16 cellular contexts compared by ENCODE assay signal in the genomic region with DNA sequence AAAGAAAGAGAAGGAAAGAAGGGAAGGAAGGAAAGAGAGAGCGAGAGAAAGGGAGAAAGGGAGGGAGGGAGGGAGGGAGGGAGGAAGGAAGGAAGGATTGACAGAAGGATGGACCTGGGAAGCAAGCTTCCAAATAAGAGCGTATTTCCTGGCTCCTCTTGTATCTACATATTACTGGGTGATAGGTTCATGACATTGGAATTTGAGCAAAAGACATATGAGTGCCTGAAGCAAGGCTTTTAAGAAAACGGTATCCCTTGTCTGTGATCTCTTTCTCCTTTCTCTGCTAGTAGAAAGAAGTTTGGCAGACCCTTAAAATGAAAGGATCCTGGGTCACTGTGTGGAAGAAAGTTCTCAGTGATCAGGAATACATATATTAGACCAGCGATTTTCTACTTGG.
DNase-seq lines count a peak whose midpoint lies in the region; TF ChIP-seq lines count a peak whose summit lies in the region.
"Had no signal": no experiment of that assay in that cellular context is flagged by ENCODE, and none has a peak within 500 bp of the region (broad histone marks: within the 10 kb centered on the region; RNA-seq: fewer than 3 reads in every experiment).

No MANE protein-coding gene starts in this region.

- no peak overlapping the region for H3K4me2 ChIP-seq in GM23248 (ENCODE audit: unreplicated experiment)

- 0 out of 2 replicates have a peak, but pooled peaks cover 2% of the 10 kb centered on the region for H3K9me2 ChIP-seq in GM23248 (ENCODE audit: insufficient read depth)

- no peak overlapping the region for H2AFZ ChIP-seq in GM23248

- 17 to 18% methylated on average over 2 to 4 of the region's 4 CpGs for WGBS in GM23248 (ENCODE audit: low coverage in 1 of 2, low lambda C conversion rate in 2 of 2, missing lambda C conversion rate in 2 of 2), 2 experiments
- WGBS in transverse colon (ENCODE audit: low coverage in 1 of 2), 2 donors = 70 to 78% methylated on average over 4 of the region's 4 CpGs

- TF ChIP-seq EP300 in transverse colon (IDR thresholded peaks at IDR 0.05; ENCODE audit: low read depth) = no peak

- no peaks in the 10 kb centered on the region for H3K36me3 ChIP-seq in GM23248 (ENCODE audit: low read depth)
- no peaks in the 10 kb centered on the region for H3K36me3 ChIP-seq in transverse colon
- H3K36me3 ChIP-seq: HAP-1 had no signal

- no peaks in the 10 kb centered on the region for H3K79me2 ChIP-seq in GM23248 (ENCODE audit: insufficient read depth)

- H3K4me1 ChIP-seq in GM23248 (ENCODE audit: insufficient read depth) = no peaks in the 10 kb centered on the region
- no peaks in the 10 kb centered on the region for H3K4me1 ChIP-seq in transverse colon
- H3K4me1 ChIP-seq: HAP-1 had no signal

- intact Hi-C loops in transverse colon (cut with DNase I; ENCODE audit: low total_unique reads) = no loop called here

- in situ Hi-C loops in GM23248 (cut with MboI) (no loop called here), transverse colon (cut with MboI; ENCODE audit: low pct_ligation_motif_present in 1 of 4, low pct_unique_long_range_greater_than_20kb in 1 of 4, low sequenced_read_pairs in 3 of 4) (no loop called here)

- no peak overlapping the region for H3K27ac ChIP-seq in GM23248
- no peak overlapping the region for H3K27ac ChIP-seq in transverse colon

- H4K20me1 ChIP-seq in GM23248 (ENCODE audit: insufficient read depth) = no peaks in the 10 kb centered on the region

- H3K27me3 ChIP-seq in GM23248 (replicated peaks; ENCODE audit: insufficient read depth) (no peaks in the 10 kb centered on the region), transverse colon (no peaks in the 10 kb centered on the region)

- DNase-seq in GM23248 (peak; percentile 2), fibroblast of mammary gland (ENCODE audit: low read depth) (peak; percentile 7), middle frontal gyrus (ENCODE audit: extremely low spot score, low spot score) (peak; percentile 0), transverse colon (no peak), NCI-H2029 (lab: John Stamatoyannopoulos, UW) (no peak), NCI-H82 (lab: John Stamatoyannopoulos, UW) (no peak)
- DNase-seq: C1 segment of cervical spinal cord; Calu3; CD4-positive, alpha-beta memory T cell; COR-L47; DMS53; DMS79 treated with DMSO at 0.1 percent for 48 hours; GF-D8; GOT3; HFFc6 had no signal

- no peak overlapping the region for H3K4me3 ChIP-seq in GM23248
- H3K4me3 ChIP-seq in fibroblast of mammary gland (ENCODE audit: control insufficient read depth, low read depth, low read length) = no peak overlapping the region
- H3K4me3 ChIP-seq in transverse colon = no peak overlapping the region
- H3K4me3 ChIP-seq: HAP-1 had no signal

- no peak for TF ChIP-seq POLR2A in transverse colon (IDR thresholded peaks at IDR 0.05)

- no peaks in the 10 kb centered on the region for H3F3A ChIP-seq in GM23248 (ENCODE audit: insufficient read depth)

- H3K9me3 ChIP-seq in GM23248 (ENCODE audit: low read depth) (no peaks in the 10 kb centered on the region), transverse colon (no peaks in the 10 kb centered on the region)
- H3K9me3 ChIP-seq: HAP-1 had no signal

- TF ChIP-seq CTCF in fibroblast of mammary gland (conservative IDR thresholded peaks at IDR 0.05; ENCODE audit: control insufficient read depth, insufficient read depth, low read depth, low read length) (no peak), transverse colon (IDR thresholded peaks at IDR 0.05) (no peak)

- no peak overlapping the region for H3K9ac ChIP-seq in GM23248

Comparison
In these comparisons a context has a peak if more than half of its experiments do, and no peak if none do; other contexts are left out.
1. DNase-seq: peak in GM23248 (single experiment), fibroblast of mammary gland (single experiment) and middle frontal gyrus (single experiment); none in transverse colon (single experiment), NCI-H2029 (single experiment) and NCI-H82 (single experiment).